In the genomic region with DNA sequence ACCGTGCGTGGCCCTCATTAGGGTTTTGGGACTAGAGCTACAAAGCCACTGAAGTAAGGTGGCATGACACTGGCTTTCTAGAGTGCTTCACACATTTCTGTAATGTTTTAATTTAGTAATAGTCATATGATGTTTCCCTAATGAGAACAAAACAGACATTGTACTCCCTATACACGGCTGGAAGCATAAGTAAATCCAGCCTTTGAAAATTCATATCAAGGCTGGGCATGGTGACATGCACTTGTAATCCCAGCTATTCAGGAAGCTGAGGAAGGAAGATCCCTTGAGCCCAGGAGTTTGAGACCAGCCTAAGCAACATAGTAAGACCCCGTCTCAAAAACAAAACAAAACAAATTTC, we compare ENCODE assay signal across 17 cellular contexts. TPM values are rescaled to one million over a fixed set of nuclear protein-coding genes. Genes with fewer than 3 reads are reported as not detected.
A peak's percentile ranks its signal among the peaks of the same experiment; 100 is the strongest.
DNase-seq lines count a peak whose midpoint lies in the region; ATAC-seq, FAIRE-seq and TF ChIP-seq lines count a peak whose summit lies in the region.
"Had no signal": no experiment of that assay in that cellular context is flagged by ENCODE, and none has a peak within 500 bp of the region (broad histone marks: within the 10 kb centered on the region; RNA-seq: fewer than 3 reads in every experiment).

No MANE protein-coding gene starts in this region.

- peaks cover 31% of the 10 kb centered on the region for H3K4me1 ChIP-seq in upper lobe of right lung

- intact Hi-C loops in Calu3 (cut with micrococcal nuclease; ENCODE audit: unreplicated experiment): no loop called here
- intact Hi-C loops in upper lobe of right lung (cut with DNase I): no loop called here

- no peaks in the 10 kb centered on the region for H3K27me3 ChIP-seq in upper lobe of right lung

- ATAC-seq in naive thymus-derived CD8-positive, alpha-beta T cell: no peak
- no peak for ATAC-seq in upper lobe of right lung
- ATAC-seq: SK-N-SH treated with all-trans-retinoic acid at 6 μM for 48 hours, WTC11 had no signal

- DNase-seq in Ammon's horn (ENCODE audit: low spot score): peak; percentile 27
- DNase-seq in Calu3: no peak
- no peak for DNase-seq in naive thymus-derived CD8-positive, alpha-beta T cell
- no peak for DNase-seq in C1 segment of cervical spinal cord (lab: John Stamatoyannopoulos, UW)
- DNase-seq in upper lobe of right lung: no peak
- DNase-seq in iPS-NIHi11 (ENCODE audit: low spot score): no peak
- DNase-seq in HTR-8/SVneo (ENCODE audit: insufficient read length, low spot score): no peak
- DNase-seq: activated T-cell treated with anti-CD3 and anti-CD28 coated beads, Interleukin-2, amount 50 U/mL, for 4 hours; NCI-H187; NCI-H510A; occipital lobe had no signal

- CTCF ChIA-PET in Calu3 (lab: Charles Lee): interaction anchor here (0.5 kb wide), 1 partner anchor 14 kb away, joined by 3 read pairs; no protein-coding TSS in a partner anchor

- H3K36me3 Mint-ChIP-seq in Calu3 (ENCODE audit: insufficient read depth, unreplicated experiment): peaks cover 24% of the 10 kb centered on the region
- peaks cover 0 to 8% (median 5%) of the 10 kb centered on the region in 3 donors for H3K36me3 Mint-ChIP-seq in naive thymus-derived CD8-positive, alpha-beta T cell

- no peaks in the 10 kb centered on the region for H3K27me3 Mint-ChIP-seq in Calu3 (ENCODE audit: unreplicated experiment)
- H3K27me3 Mint-ChIP-seq in naive thymus-derived CD8-positive, alpha-beta T cell: no peaks in the 10 kb centered on the region

- no peaks in the 10 kb centered on the region for H3K36me3 ChIP-seq in upper lobe of right lung

- peak overlapping the region; percentile 79 for H3K27ac Mint-ChIP-seq in Calu3 (ENCODE audit: unreplicated experiment)
- H3K27ac Mint-ChIP-seq in naive thymus-derived CD8-positive, alpha-beta T cell: peak overlapping the region in 6 of 10 donors; percentile 27 to 74 (median 49)

- no peak for FAIRE-seq in HTR-8/SVneo (lab: Jason Lieb, UNC)

- H3K9me3 Mint-ChIP-seq in Calu3 (ENCODE audit: low read depth, unreplicated experiment): no peaks in the 10 kb centered on the region
- no peaks in the 10 kb centered on the region for H3K9me3 Mint-ChIP-seq in naive thymus-derived CD8-positive, alpha-beta T cell
- H3K9me3 Mint-ChIP-seq: activated T-cell treated with anti-CD3 and anti-CD28 coated beads, Interleukin-2, amount 50 U/mL, for 4 hours had no signal

- H3K4me3 Mint-ChIP-seq in Calu3 (ENCODE audit: low read depth, unreplicated experiment): no peak overlapping the region
- no peak overlapping the region for H3K4me3 Mint-ChIP-seq in naive thymus-derived CD8-positive, alpha-beta T cell
- H3K4me3 Mint-ChIP-seq: WTC11 had no signal

- H3K27ac ChIP-seq in angular gyrus (ENCODE audit: low read depth, low read length) (peak overlapping the region; percentile 86), upper lobe of right lung (no peak overlapping the region)

- H3K9me3 ChIP-seq in upper lobe of right lung: no peaks in the 10 kb centered on the region

- H3K4me1 Mint-ChIP-seq in Calu3 (ENCODE audit: low read depth, unreplicated experiment): peaks cover 8% of the 10 kb centered on the region
- peaks cover 27 to 65% (median 50%) of the 10 kb centered on the region in 4 donors for H3K4me1 Mint-ChIP-seq in naive thymus-derived CD8-positive, alpha-beta T cell

- no peak overlapping the region for H3K4me3 ChIP-seq in upper lobe of right lung

- TF ChIP-seq CTCF in Calu3 (IDR thresholded peaks at IDR 0.05; ENCODE audit: unreplicated experiment) (no peak), upper lobe of right lung (IDR thresholded peaks at IDR 0.05) (no peak)

- POLR2A ChIA-PET in naive thymus-derived CD8-positive, alpha-beta T cell (lab: Charles Lee): no interaction called here

- no TSS peak for BruUV-seq in Calu3 (replicated peaks; lab: Mats Ljungman, UMichigan)

RNA-seq across cellular contexts. Expression of gene USP48, which starts 7.4 kb away (rescaled TPM):
- total RNA-seq in Calu3 (2022) (56.6 and 62.3 TPM in 2 replicates), upper lobe of right lung (56.4 TPM)
- total RNA-seq in naive thymus-derived CD8-positive, alpha-beta T cell: 10 to 100 TPM; 94.5 to 95.5 TPM
- 10 to 100 TPM; 25.8 to 30.0 (median 28.4) TPM for polyA plus RNA-seq in naive thymus-derived CD8-positive, alpha-beta T cell

RNA-seq across cellular contexts. Expression of gene LDLRAD2, which starts 36.5 kb away (rescaled TPM):
- 0.12 TPM in 1 of 2 replicates, not detected in the other for total RNA-seq in Calu3 (2022)
- total RNA-seq in naive thymus-derived CD8-positive, alpha-beta T cell: not detected
- not detected for polyA plus RNA-seq in naive thymus-derived CD8-positive, alpha-beta T cell
- total RNA-seq in upper lobe of right lung: 0.38 TPM
- total RNA-seq: LHCN-M2, occipital lobe, PC-3, subcutaneous adipose tissue had no signal
